Comparison of ENCODE assay signal across 24 cellular contexts in the genomic region with DNA sequence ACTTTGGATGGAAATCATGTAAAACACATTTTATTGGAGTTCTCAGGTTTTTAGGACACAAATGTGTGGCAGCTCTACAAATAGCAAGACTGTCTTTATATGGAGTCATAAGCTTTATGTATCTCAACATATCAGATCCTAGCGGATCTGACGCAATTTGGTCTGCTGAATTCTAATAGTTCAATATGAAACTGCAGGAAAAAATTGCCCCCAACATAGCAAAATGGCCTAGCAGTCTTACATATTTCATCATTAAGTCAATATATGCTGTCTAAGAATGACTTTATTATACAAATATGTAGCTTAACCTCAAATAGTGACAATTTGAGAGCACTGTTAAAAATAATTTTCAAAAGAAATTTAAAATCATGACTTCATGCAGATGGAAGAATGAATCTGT.
A peak's percentile ranks its signal among the peaks of the same experiment; 100 is the strongest.
DNase-seq lines count a peak whose midpoint lies in the region; ATAC-seq, FAIRE-seq and TF ChIP-seq lines count a peak whose summit lies in the region.
"Had no signal": no experiment of that assay in that cellular context is flagged by ENCODE, and none has a peak within 500 bp of the region (broad histone marks: within the 10 kb centered on the region; RNA-seq: fewer than 3 reads in every experiment).

No MANE protein-coding gene starts in this region.

- H3K9me3 ChIP-seq in PC-3 (ENCODE audit: low read length): no peaks in the 10 kb centered on the region
- no peaks in the 10 kb centered on the region for H3K9me3 ChIP-seq in astrocyte (ENCODE audit: insufficient read depth, low read depth, low read length)
- H3K9me3 ChIP-seq in smooth muscle cell (replicated peaks; ENCODE audit: low read depth): no peaks in the 10 kb centered on the region
- H3K9me3 ChIP-seq: A549; BE2C; BLaER1 treated with 17β-estradiol and CSF1 and Interleukin-3, amounts not matched to agents 10 nM and 100 nM had no signal

- ATAC-seq in PC-3 (no peak), GM19467 (IDR thresholded peaks at IDR 0.05; ENCODE audit: unreplicated experiment) (no peak)
- ATAC-seq: A549, GM23338, HCT116 had no signal

- no peaks in the 10 kb centered on the region for H3K27me3 ChIP-seq in PC-3 (ENCODE audit: low read length)
- H3K27me3 ChIP-seq in astrocyte (ENCODE audit: insufficient read depth, low read length): no peaks in the 10 kb centered on the region
- no peaks in the 10 kb centered on the region for H3K27me3 ChIP-seq in smooth muscle cell (ENCODE audit: low read depth)
- H3K27me3 ChIP-seq: BE2C; BLaER1 treated with 17β-estradiol and CSF1 and Interleukin-3, amounts not matched to agents 10 nM and 100 nM had no signal

- H3K4me3 ChIP-seq in PC-3 (ENCODE audit: low read length) (no peak overlapping the region), astrocyte (ENCODE audit: insufficient read depth, low read depth, low read length) (no peak overlapping the region), skeletal muscle cell (ENCODE audit: low read depth, low read length) (no peak overlapping the region), smooth muscle cell (no peak overlapping the region)
- H3K4me3 ChIP-seq: A549; BLaER1 treated with 17β-estradiol and CSF1 and Interleukin-3, amounts not matched to agents 10 nM and 100 nM; GM23338 had no signal

- H3K79me2 ChIP-seq in PC-3 (ENCODE audit: low read length) (no peaks in the 10 kb centered on the region), astrocyte (ENCODE audit: insufficient read depth, low read length) (no peaks in the 10 kb centered on the region), smooth muscle cell (ENCODE audit: low read depth) (no peaks in the 10 kb centered on the region)

- H3K27me3 Mint-ChIP-seq in astrocyte (ENCODE audit: low read depth, unreplicated experiment): no peaks in the 10 kb centered on the region
- H3K27me3 Mint-ChIP-seq in chondrocyte (ENCODE audit: low read depth): no peaks in the 10 kb centered on the region
- H3K27me3 Mint-ChIP-seq in CD14-positive monocyte (ENCODE audit: low read depth in 3 of 3): no peaks in the 10 kb centered on the region
- H3K27me3 Mint-ChIP-seq: CD4-positive, alpha-beta memory T cell had no signal

- H3K4me1 ChIP-seq in PC-3 (ENCODE audit: insufficient read depth, low read length) (peaks cover 27% of the 10 kb centered on the region), astrocyte (ENCODE audit: insufficient read depth, low read length) (no peaks in the 10 kb centered on the region), smooth muscle cell (ENCODE audit: low read depth) (no peaks in the 10 kb centered on the region)
- H3K4me1 ChIP-seq: BE2C; BLaER1 treated with 17β-estradiol and CSF1 and Interleukin-3, amounts not matched to agents 10 nM and 100 nM had no signal

- CTCF ChIA-PET in PC-3 (lab: Charles Lee): no interaction called here

- FAIRE-seq in astrocyte (lab: Jason Lieb, UNC): no peak
- FAIRE-seq: A549, GM12891, GM18507 had no signal

- intact Hi-C loops in PC-3 (cut with micrococcal nuclease): no loop called here
- intact Hi-C loops in CD14-positive monocyte (cut with micrococcal nuclease): no loop called here

- BruUV-seq in PC-3 (replicated peaks; lab: Mats Ljungman, UMichigan): no TSS peak

- H3K4me3 Mint-ChIP-seq in astrocyte (ENCODE audit: unreplicated experiment) (no peak overlapping the region), chondrocyte (ENCODE audit: unreplicated experiment) (no peak overlapping the region), CD14-positive monocyte (no peak overlapping the region)
- H3K4me3 Mint-ChIP-seq: CD4-positive, alpha-beta memory T cell; GM23338; H9 had no signal

- H3K9ac ChIP-seq in PC-3 (ENCODE audit: low read length) (no peak overlapping the region), astrocyte (ENCODE audit: low read length) (no peak overlapping the region), smooth muscle cell (ENCODE audit: low read depth) (no peak overlapping the region)
- H3K9ac ChIP-seq: BLaER1 treated with 17β-estradiol and CSF1 and Interleukin-3, amounts not matched to agents 10 nM and 100 nM had no signal

- H2AFZ ChIP-seq in PC-3 (ENCODE audit: low read length): no peak overlapping the region
- no peak overlapping the region for H2AFZ ChIP-seq in astrocyte (ENCODE audit: low read depth, low read length)
- H2AFZ ChIP-seq in smooth muscle cell (ENCODE audit: low read depth): no peak overlapping the region
- H2AFZ ChIP-seq: GM23338 had no signal

- POLR2A ChIA-PET in PC-3 (lab: Charles Lee; ENCODE audit: unreplicated experiment): no interaction called here

- H4K20me1 ChIP-seq in PC-3 (ENCODE audit: low read length) (no peaks in the 10 kb centered on the region), astrocyte (ENCODE audit: insufficient read depth, low read length) (no peaks in the 10 kb centered on the region), smooth muscle cell (ENCODE audit: low read depth) (no peaks in the 10 kb centered on the region)
- H4K20me1 ChIP-seq: BLaER1 treated with 17β-estradiol and CSF1 and Interleukin-3, amounts not matched to agents 10 nM and 100 nM had no signal

- 94% methylated on average over 2 of the region's 2 CpGs for WGBS in smooth muscle cell (ENCODE audit: low lambda C conversion rate)

- DNase-seq in PC-3: peak; percentile 52
- no peak for DNase-seq in astrocyte (ENCODE audit: low read depth)
- DNase-seq in chondrocyte (ENCODE audit: low spot score): no peak
- DNase-seq in skeletal muscle cell (ENCODE audit: low read depth): peak; percentile 15
- DNase-seq in smooth muscle cell (lab: John Stamatoyannopoulos, UW; ENCODE audit: unreplicated experiment): no peak
- DNase-seq in CD14-positive monocyte (ENCODE audit: low spot score): no peak
- DNase-seq: 8988T; ACHN; AML-193; BE2C; Calu3; CD4-positive, alpha-beta memory T cell; COR-L47; DMS53; DMS79 treated with DMSO at 0.1 percent for 48 hours; GF-D8; H9 had no signal

- H3K36me3 Mint-ChIP-seq in astrocyte (ENCODE audit: low read depth, unreplicated experiment) (no peaks in the 10 kb centered on the region), chondrocyte (ENCODE audit: low read depth) (no peaks in the 10 kb centered on the region), CD14-positive monocyte (no peaks in the 10 kb centered on the region)
- H3K36me3 Mint-ChIP-seq: CD4-positive, alpha-beta memory T cell had no signal

- TF ChIP-seq CTCF in PC-3 (conservative IDR thresholded peaks at IDR 0.05; ENCODE audit: low read depth, low read length) (no peak), astrocyte (IDR thresholded peaks at IDR 0.05; ENCODE audit: insufficient read depth, low read depth, low read length) (no peak), chondrocyte (IDR thresholded peaks at IDR 0.05) (no peak), smooth muscle cell (IDR thresholded peaks at IDR 0.05; ENCODE audit: borderline replicate concordance, insufficient read depth, poor library complexity, severe bottlenecking) (no peak), CD14-positive monocyte (IDR thresholded peaks at IDR 0.05) (no peak)

- H3F3A ChIP-seq in PC-3 (ENCODE audit: low read length, unreplicated experiment): no peaks in the 10 kb centered on the region
- no peaks in the 10 kb centered on the region for H3F3A ChIP-seq in smooth muscle cell (ENCODE audit: low read depth)

- H3K4me1 Mint-ChIP-seq in astrocyte (ENCODE audit: low read depth, unreplicated experiment) (peaks cover 2% of the 10 kb centered on the region), chondrocyte (ENCODE audit: low read depth) (peaks cover 20% of the 10 kb centered on the region), CD14-positive monocyte (no peaks in the 10 kb centered on the region)
- H3K4me1 Mint-ChIP-seq: CD4-positive, alpha-beta memory T cell had no signal

- H3K36me3 ChIP-seq in PC-3 (ENCODE audit: low read depth, low read length) (no peaks in the 10 kb centered on the region), astrocyte (ENCODE audit: insufficient read depth, low read length) (no peaks in the 10 kb centered on the region), smooth muscle cell (ENCODE audit: low read depth) (no peaks in the 10 kb centered on the region)
- H3K36me3 ChIP-seq: BE2C; BLaER1 treated with 17β-estradiol and CSF1 and Interleukin-3, amounts not matched to agents 10 nM and 100 nM had no signal

- H3K27ac ChIP-seq in PC-3 (ENCODE audit: low read length) (no peak overlapping the region), astrocyte (ENCODE audit: low read depth, low read length) (peak overlapping the region; percentile 20), smooth muscle cell (ENCODE audit: low read depth) (no peak overlapping the region)
- H3K27ac ChIP-seq: A549; BLaER1 treated with 17β-estradiol and CSF1 and Interleukin-3, amounts not matched to agents 10 nM and 100 nM had no signal

- H3K4me2 ChIP-seq in PC-3 (ENCODE audit: low read length) (0 out of 2 replicates have a peak overlapping the region, but pooled peaks have one; percentile 0), astrocyte (ENCODE audit: low read length) (no peak overlapping the region), smooth muscle cell (no peak overlapping the region)
- H3K4me2 ChIP-seq: A549; BLaER1 treated with 17β-estradiol and CSF1 and Interleukin-3, amounts not matched to agents 10 nM and 100 nM; GM23338 had no signal

- no peaks in the 10 kb centered on the region for H3K9me2 ChIP-seq in PC-3 (replicated peaks; ENCODE audit: low read length)

- H3K9me3 Mint-ChIP-seq in astrocyte (ENCODE audit: unreplicated experiment) (no peaks in the 10 kb centered on the region), chondrocyte (ENCODE audit: low read depth) (peaks cover 3% of the 10 kb centered on the region), CD14-positive monocyte (peaks cover 0 to 7% (median 4%) of the 10 kb centered on the region in 7 donors)
- H3K9me3 Mint-ChIP-seq: GM23338, H9 had no signal

- H3K27ac Mint-ChIP-seq in astrocyte (ENCODE audit: unreplicated experiment) (no peak overlapping the region), chondrocyte (ENCODE audit: unreplicated experiment) (peak overlapping the region; percentile 24), CD14-positive monocyte (no peak overlapping the region)
- H3K27ac Mint-ChIP-seq: CD4-positive, alpha-beta memory T cell; GM23338; H9 had no signal

Comparison
In these comparisons a context has a peak if more than half of its experiments do, and no peak if none do; other contexts are left out.
1. DNase-seq: peak in PC-3 (single experiment) and skeletal muscle cell (single experiment); none in astrocyte (single experiment), chondrocyte (single experiment), smooth muscle cell (single experiment) and CD14-positive monocyte (single experiment).